8 cellular contexts compared by ENCODE assay signal in genomic region chr3:30199096-30199734, GRCh38.
DNase-seq lines count a peak whose midpoint lies in the region; ATAC-seq and TF ChIP-seq lines count a peak whose summit lies in the region.

No MANE protein-coding gene starts in this region.

- H3K4me1 ChIP-seq in BE2C (no peaks in the 10 kb centered on the region; the same call in none of the 2 replicates), breast epithelium (no peaks in the 10 kb centered on the region)

- no peak overlapping the region for H3K4me3 ChIP-seq in BE2C (ENCODE audit: low read depth, low read length)
- no peak overlapping the region for H3K4me3 ChIP-seq in WERI-Rb-1 (ENCODE audit: low read depth, low read length)
- H3K4me3 ChIP-seq in breast epithelium: no peak overlapping the region

- H3K36me3 ChIP-seq in BE2C: no peaks in the 10 kb centered on the region
- H3K36me3 ChIP-seq in WERI-Rb-1: no peaks in the 10 kb centered on the region
- no peaks in the 10 kb centered on the region for H3K36me3 ChIP-seq in breast epithelium

- ATAC-seq in GM21390 (IDR thresholded peaks at IDR 0.05; ENCODE audit: unreplicated experiment): peak; percentile 72
- ATAC-seq in GM19452 (IDR thresholded peaks at IDR 0.05; ENCODE audit: unreplicated experiment): no peak

- no peaks in the 10 kb centered on the region for H3K27me3 ChIP-seq in BE2C
- H3K27me3 ChIP-seq in WERI-Rb-1 (ENCODE audit: insufficient read depth, low read depth, severe bottlenecking): no peaks in the 10 kb centered on the region
- no peaks in the 10 kb centered on the region for H3K27me3 ChIP-seq in breast epithelium

- peak; percentile 66 for TF ChIP-seq CTCF in BE2C (IDR thresholded peaks at IDR 0.05; ENCODE audit: low read depth, low read length)
- TF ChIP-seq CTCF in WERI-Rb-1 (IDR thresholded peaks at IDR 0.05; ENCODE audit: low read depth, low read length): peak; percentile 35; the same call in 1 of the 2 replicates
- peak; percentile 54 to 86 (median 63) for TF ChIP-seq CTCF in breast epithelium (IDR thresholded peaks at IDR 0.05)

- DNase-seq in BE2C: peak; percentile 63
- peak; percentile 68 for DNase-seq in NCI-H1092 treated with DMSO at 0.1 percent for 48 hours (lab: John Stamatoyannopoulos, UW)
- DNase-seq in WERI-Rb-1: peak; percentile 46
- DNase-seq in breast epithelium (ENCODE audit: low spot score in 2 of 2): peak; percentile 22 to 62
- peak; percentile 60 for DNase-seq in islet precursor cell
- DNase-seq in stimulated activated CD4-positive, alpha-beta T cell treated with anti-CD3 and anti-CD28 coated beads, Interleukin-1b, Interleukin-23, amount 100 ng/mL, for 1 hour (ENCODE audit: low read depth in 2 of 2): peak; percentile 29 to 50

- no peak for TF ChIP-seq POLR2A in breast epithelium (IDR thresholded peaks at IDR 0.05)

- intact Hi-C loops in breast epithelium (cut with DNase I; ENCODE audit: low total_unique reads): no loop called here

- H3K9me3 ChIP-seq in BE2C: no peaks in the 10 kb centered on the region
- H3K9me3 ChIP-seq in WERI-Rb-1 (ENCODE audit: severe bottlenecking): no peaks in the 10 kb centered on the region
- H3K9me3 ChIP-seq in breast epithelium: no peaks in the 10 kb centered on the region

- H3K27ac ChIP-seq in WERI-Rb-1 (no peak overlapping the region), breast epithelium (no peak overlapping the region)
